24 cellular contexts compared by ENCODE assay signal in the genomic region with DNA sequence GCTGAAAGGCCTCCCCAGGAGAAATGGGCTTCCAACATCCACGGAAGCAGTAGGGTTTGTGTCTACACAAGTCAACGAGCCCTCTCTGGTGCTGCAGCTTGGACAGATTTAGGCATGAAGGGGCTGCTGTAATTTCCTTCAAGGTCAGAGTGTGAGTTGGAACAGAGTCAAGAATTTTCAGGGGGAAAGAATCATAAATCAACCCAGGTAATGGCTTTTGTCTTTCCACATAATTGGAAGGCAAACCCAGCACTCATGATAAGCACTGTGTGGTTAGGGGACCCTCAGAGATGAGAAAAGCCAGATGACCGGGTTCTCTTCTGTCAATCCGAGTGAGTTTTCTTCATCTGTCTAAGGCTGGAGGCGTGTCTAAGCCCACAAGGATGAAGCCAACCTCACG.
DNase-seq lines count a peak whose midpoint lies in the region; ATAC-seq and TF ChIP-seq lines count a peak whose summit lies in the region.
"Had no signal": no experiment of that assay in that cellular context is flagged by ENCODE, and none has a peak within 500 bp of the region (broad histone marks: within the 10 kb centered on the region; RNA-seq: fewer than 3 reads in every experiment).

No MANE protein-coding gene starts in this region.

- H3K27me3 Mint-ChIP-seq in mesothelial cell of epicardium (ENCODE audit: low read depth) (no peaks in the 10 kb centered on the region), type B pancreatic cell (no peaks in the 10 kb centered on the region)
- H3K27me3 Mint-ChIP-seq: CD4-positive, alpha-beta memory T cell; CD4-positive, CD25-positive, alpha-beta regulatory T cell had no signal

- no peak for ATAC-seq in HG03378 (IDR thresholded peaks at IDR 0.05; ENCODE audit: unreplicated experiment)
- ATAC-seq: GM12878 had no signal

- H3K4me3 Mint-ChIP-seq in mesothelial cell of epicardium, result no peak overlapping the region
- H3K4me3 Mint-ChIP-seq in type B pancreatic cell, result no peak overlapping the region
- H3K4me3 Mint-ChIP-seq: CD14-positive monocyte; CD4-positive, alpha-beta memory T cell; CD4-positive, CD25-positive, alpha-beta regulatory T cell; CD8-positive, alpha-beta memory T cell had no signal

- DNase-seq in NCI-H748 (lab: John Stamatoyannopoulos, UW; ENCODE audit: unreplicated experiment) (peak; percentile 24), NCI-H748 treated with DMSO at 0.1 percent for 48 hours (lab: John Stamatoyannopoulos, UW) (no peak), SK-N-DZ (ENCODE audit: low spot score) (peak; percentile 72), mesothelial cell of epicardium (ENCODE audit: low spot score in 2 of 2, unreplicated experiment in 2 of 2) (no peak), type B pancreatic cell (ENCODE audit: extremely low spot score, unreplicated experiment) (no peak), NCI-H1092 treated with DMSO at 0.1 percent for 48 hours (lab: John Stamatoyannopoulos, UW) (no peak), retina (no peak)
- DNase-seq: ACHN; BE2C; C1 segment of cervical spinal cord; CD4-positive, alpha-beta memory T cell; CD4-positive, CD25-positive, alpha-beta regulatory T cell; CD8-positive, alpha-beta memory T cell; COR-L47; DMS 273 treated with DMSO at 0.1 percent for 48 hours; DMS153; DMS53; DMS79; DND-41; EL; GDM1 had no signal

- TF ChIP-seq CTCF in mesothelial cell of epicardium (IDR thresholded peaks at IDR 0.05; ENCODE audit: unreplicated experiment) (no peak), type B pancreatic cell (conservative IDR thresholded peaks at IDR 0.05) (no peak)

- H3K27ac Mint-ChIP-seq in mesothelial cell of epicardium (peak overlapping the region; percentile 74), type B pancreatic cell (peak overlapping the region; percentile 7)
- H3K27ac Mint-ChIP-seq: CD14-positive monocyte; CD4-positive, alpha-beta memory T cell; CD4-positive, CD25-positive, alpha-beta regulatory T cell; CD8-positive, alpha-beta memory T cell had no signal

- H3K36me3 Mint-ChIP-seq in mesothelial cell of epicardium (no peaks in the 10 kb centered on the region), type B pancreatic cell (no peaks in the 10 kb centered on the region)
- H3K36me3 Mint-ChIP-seq: CD14-positive monocyte; CD4-positive, alpha-beta memory T cell; CD4-positive, CD25-positive, alpha-beta regulatory T cell; CD8-positive, alpha-beta memory T cell had no signal

- H3K9me3 Mint-ChIP-seq in mesothelial cell of epicardium, result no peaks in the 10 kb centered on the region
- peaks cover 5% of the 10 kb centered on the region for H3K9me3 Mint-ChIP-seq in type B pancreatic cell
- H3K9me3 Mint-ChIP-seq: CD4-positive, CD25-positive, alpha-beta regulatory T cell had no signal

- H3K4me1 Mint-ChIP-seq in mesothelial cell of epicardium (peaks cover 6% of the 10 kb centered on the region), type B pancreatic cell (ENCODE audit: unreplicated experiment) (peaks cover 7% of the 10 kb centered on the region)
- H3K4me1 Mint-ChIP-seq: CD14-positive monocyte; CD4-positive, alpha-beta memory T cell; CD4-positive, CD25-positive, alpha-beta regulatory T cell; CD8-positive, alpha-beta memory T cell had no signal

Comparison
In these comparisons a context has a peak if more than half of its experiments do, and no peak if none do; other contexts are left out.
1. DNase-seq: peak in NCI-H748 (single experiment) and SK-N-DZ (single experiment); none in NCI-H748 treated with DMSO at 0.1 percent for 48 hours (single experiment), mesothelial cell of epicardium (0 of 2), type B pancreatic cell (single experiment), NCI-H1092 treated with DMSO at 0.1 percent for 48 hours (single experiment) and retina (single experiment).